In the genomic region with DNA sequence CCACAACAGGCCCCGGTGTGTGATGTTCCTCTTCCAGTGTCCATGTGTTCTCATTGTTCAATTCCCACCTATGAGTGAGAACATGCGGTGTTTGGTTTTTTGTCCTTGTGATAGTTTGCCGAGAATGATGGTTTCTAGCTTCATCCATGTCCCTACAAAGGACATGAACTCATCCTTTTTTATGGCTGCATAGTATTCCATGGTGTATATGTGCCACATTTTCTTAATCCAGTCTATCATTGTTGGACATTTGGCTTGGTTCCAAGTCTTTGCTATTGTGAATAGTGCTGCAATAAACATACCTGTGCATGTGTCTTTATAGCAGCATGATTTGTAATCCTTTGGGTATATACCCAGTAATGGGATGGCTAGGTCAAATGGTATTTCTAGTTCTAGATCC, we compare ENCODE assay signal across 13 cellular contexts. TPM values are rescaled to one million over a fixed set of nuclear protein-coding genes. Genes with fewer than 3 reads are reported as not detected.
"Had no signal": no experiment of that assay in that cellular context is flagged by ENCODE, and none has a peak within 500 bp of the region (broad histone marks: within the 10 kb centered on the region; RNA-seq: fewer than 3 reads in every experiment).

No MANE protein-coding gene starts in this region.

RNA-seq across cellular contexts. Expression of gene LYPD6, which starts 11.8 kb away (rescaled TPM):
- total RNA-seq: activated B cell treated with CpG ODN at 0.5 μM for 24 hours; activated CD4-positive, alpha-beta memory T cell treated with anti-CD3 and anti-CD28 coated beads for 36 hours; activated CD4-positive, alpha-beta memory T cell treated with anti-CD3 and anti-CD28 coated beads, Interleukin-2, amount 10 ng/mL, durations not matched to agents 7 days and 5 days; activated CD4-positive, alpha-beta T cell treated with anti-CD3 and anti-CD28 coated beads for 36 hours; activated CD4-positive, alpha-beta T cell treated with anti-CD3 and anti-CD28 coated beads, Interleukin-2, amount 10 ng/mL, durations not matched to agents 24 days and 14 days; activated CD4-positive, alpha-beta T cell treated with anti-CD3 and anti-CD28 coated beads, Interleukin-2, amount 10 ng/mL, durations not matched to agents 7 days and 5 days; activated CD8-positive, alpha-beta memory T cell treated with anti-CD3 and anti-CD28 coated beads for 36 hours; activated CD8-positive, alpha-beta memory T cell treated with anti-CD3 and anti-CD28 coated beads, Interleukin-2, amount 10 ng/mL, durations not matched to agents 7 days and 5 days; activated CD8-positive, alpha-beta T cell treated with anti-CD3 and anti-CD28 coated beads for 36 hours; activated CD8-positive, alpha-beta T cell treated with anti-CD3 and anti-CD28 coated beads, Interleukin-2, amount 10 ng/mL, durations not matched to agents 7 days and 5 days; T-helper 1 cell treated with Interleukin-12 subunit alpha and Interleukin-12 subunit beta and Interleukin-4 antibody, amounts not matched to agents 30 ng/mL and 1 ng/mL, for 36 hours; T-helper 17 cell; T-helper 2 cell treated with Interferon-gamma antibody and Interleukin-4, amounts not matched to agents 100 ng/mL and 5 ng/mL, for 36 hours had no signal
